Comparison of ENCODE assay signal across 31 cellular contexts in genomic region chr6:156577749-156578148, GRCh38.
"Had no signal": no experiment of that assay in that cellular context is flagged by ENCODE, and none has a peak within 500 bp of the region (broad histone marks: within the 10 kb centered on the region; RNA-seq: fewer than 3 reads in every experiment).

No MANE protein-coding gene starts in this region.

- H3K4me3 ChIP-seq: neural progenitor cell, ovary, psoas muscle, skin epidermis, smooth muscle cell, spleen, suprapubic skin, testis, tibial artery, transverse colon, upper lobe of right lung, vagina had no signal

- H3K9me3 ChIP-seq: testis had no signal

- DNase-seq: naive thymus-derived CD4-positive, alpha-beta T cell; occipital lobe; ovary; posterior cingulate gyrus; psoas muscle; right cardiac atrium; spleen; stimulated activated CD4-positive, alpha-beta T cell treated with anti-CD3 and anti-CD28 coated beads, Interleukin-12 subunit alpha, Interleukin-12 subunit beta, amount 100 ng/mL, for 4 hours; stimulated activated CD4-positive, alpha-beta T cell treated with anti-CD3 and anti-CD28 coated beads, Interleukin-1b, Interleukin-23, amount 100 ng/mL, for 48 hours; stimulated activated CD4-positive, alpha-beta T cell treated with anti-CD3 and anti-CD28 coated beads, Interleukin-4, amount 100 ng/mL, for 1 hour; stimulated activated CD4-positive, alpha-beta T cell treated with anti-CD3 and anti-CD28 coated beads, Interleukin-4, amount 100 ng/mL, for 4 hours; stimulated activated CD8-positive, alpha-beta memory T cell treated with anti-CD3 and anti-CD28 coated beads, Interleukin-4, amount 100 ng/mL, for 48 hours; stimulated activated naive CD4-positive, alpha-beta T cell; stimulated activated naive CD8-positive, alpha-beta T cell treated with anti-CD3 and anti-CD28 coated beads, Interleukin-15, amount 100 ng/mL, for 72 hours; stimulated activated naive CD8-positive, alpha-beta T cell treated with anti-CD3 and anti-CD28 coated beads, Interleukin-15, Interleukin-2, amounts not matched to agents 100 U/mL and 50 U/mL, for 24 hours; substantia nigra; testis; tibial artery; transverse colon; upper lobe of right lung had no signal

- H3K4me1 ChIP-seq: neural progenitor cell, parathyroid adenoma, psoas muscle, spleen, suprapubic skin, testis, tibial artery, transverse colon, upper lobe of right lung, vagina had no signal

- H3K4me2 ChIP-seq: neural progenitor cell, smooth muscle cell had no signal

- H3K27ac ChIP-seq: neural progenitor cell, ovary, parathyroid adenoma, psoas muscle, skin epidermis, spleen, suprapubic skin, testis, tibial artery, transverse colon, upper lobe of right lung, vagina had no signal

- H3K9ac ChIP-seq: neural progenitor cell, parathyroid adenoma had no signal

- H3K27me3 Mint-ChIP-seq: progenitor cell of endocrine pancreas, type B pancreatic cell had no signal

- H3K4me3 Mint-ChIP-seq: naive thymus-derived CD4-positive, alpha-beta T cell; nephron; neural progenitor cell; stimulated activated memory B cell treated with anti-CD40 and anti-IgM and Interleukin-4, amounts not matched to agents 10 μg/mL and 1 μg/mL and 100 μg/mL, for 72 hours; stimulated activated naive CD8-positive, alpha-beta T cell treated with anti-CD3 and anti-CD28 coated beads, Interleukin-15, amount 100 ng/mL, for 72 hours; type B pancreatic cell had no signal

- H3K4me1 Mint-ChIP-seq: nephron; neural progenitor cell; stimulated activated naive CD8-positive, alpha-beta T cell treated with anti-CD3 and anti-CD28 coated beads, Interleukin-15, amount 100 ng/mL, for 72 hours had no signal

- H3K27me3 ChIP-seq: neural progenitor cell, ovary, spleen, suprapubic skin, testis, tibial artery, transverse colon, upper lobe of right lung, vagina had no signal

- H3K79me2 ChIP-seq: parathyroid adenoma had no signal

- H3K36me3 Mint-ChIP-seq: neural progenitor cell, type B pancreatic cell had no signal

- H3K36me3 ChIP-seq: neural progenitor cell, ovary, spleen, suprapubic skin, transverse colon, upper lobe of right lung, vagina had no signal

- H3K27ac Mint-ChIP-seq: naive thymus-derived CD4-positive, alpha-beta T cell; nephron; neural progenitor cell; progenitor cell of endocrine pancreas; stimulated activated memory B cell treated with anti-CD40 and anti-IgM and Interleukin-4, amounts not matched to agents 10 μg/mL and 1 μg/mL and 100 μg/mL, for 72 hours; stimulated activated naive CD8-positive, alpha-beta T cell treated with anti-CD3 and anti-CD28 coated beads, Interleukin-15, amount 100 ng/mL, for 72 hours; type B pancreatic cell had no signal

- H2AFZ ChIP-seq: neural progenitor cell, parathyroid adenoma had no signal

- ATAC-seq: naive thymus-derived CD4-positive, alpha-beta T cell; psoas muscle; right cardiac atrium; sciatic nerve; stimulated activated memory B cell treated with anti-CD40 and anti-IgM and Interleukin-4, amounts not matched to agents 10 μg/mL and 1 μg/mL and 100 μg/mL, for 72 hours; stimulated activated naive CD8-positive, alpha-beta T cell treated with anti-CD3 and anti-CD28 coated beads, Interleukin-15, amount 100 ng/mL, for 72 hours; stimulated activated naive CD8-positive, alpha-beta T cell treated with anti-CD3 and anti-CD28 coated beads, Interleukin-15, Interleukin-2, amounts not matched to agents 100 U/mL and 50 U/mL, for 24 hours; upper lobe of right lung had no signal
